In genomic region chr1:5708266-5708978, GRCh38 we compare ENCODE assay signal across 27 cellular contexts.
DNase-seq lines count a peak whose midpoint lies in the region; ATAC-seq and TF ChIP-seq lines count a peak whose summit lies in the region.
"Had no signal": no experiment of that assay in that cellular context is flagged by ENCODE, and none has a peak within 500 bp of the region (broad histone marks: within the 10 kb centered on the region; RNA-seq: fewer than 3 reads in every experiment).

No MANE protein-coding gene starts in this region.

- H3K4me1 ChIP-seq in BLaER1 treated with 17β-estradiol and CSF1 and Interleukin-3, amounts not matched to agents 10 nM and 100 nM: peaks cover 31 to 94% (median 80%) of the 10 kb centered on the region in 10 experiments
- H3K4me1 ChIP-seq in Peyer's patch (no peaks in the 10 kb centered on the region), lower lobe of right lung (no peaks in the 10 kb centered on the region), uterus (no peaks in the 10 kb centered on the region), OCI-LY7 (ENCODE audit: insufficient read depth, low read length, poor library complexity, severe bottlenecking) (no peaks in the 10 kb centered on the region)
- H3K4me1 ChIP-seq: A549, SJSA1 had no signal

- CTCF ChIA-PET in OCI-LY7 (lab: Charles Lee; ENCODE audit: unreplicated experiment): no interaction called here

- no peaks in the 10 kb centered on the region for H3K79me2 ChIP-seq in OCI-LY7 (ENCODE audit: insufficient read depth, low read depth, low read length)

- TF ChIP-seq POLR2A in Peyer's patch (IDR thresholded peaks at IDR 0.05) (no peak), uterus (IDR thresholded peaks at IDR 0.05) (no peak)

- no peaks in the 10 kb centered on the region for H3K9me2 ChIP-seq in OCI-LY7 (ENCODE audit: insufficient read depth, low read length)

- DNase-seq in Peyer's patch: peak in 2 of 3 donors; percentile 21 to 23
- peak; percentile 19 for DNase-seq in lower lobe of right lung
- peak; percentile 38 for DNase-seq in sciatic nerve (ENCODE audit: low spot score)
- DNase-seq in uterus: no peak
- DNase-seq in OCI-LY7 (ENCODE audit: low spot score): no peak
- DNase-seq: CD4-positive, CD25-positive, alpha-beta regulatory T cell; DMS153; DND-41; Kasumi-1; MV-4-11; NCI-H1105 treated with DMSO at 0.1 percent for 48 hours; NCI-H146; NCI-H1930; NCI-H2107; NCI-H446; NCI-H526; NCI-H82; NK-92 treated with Interleukin-12 subunit alpha and Interleukin-12 subunit beta, amount 100 ng/mL, for 24 hours; PC-9; Right ventricle myocardium superior; RPMI8226 had no signal

- no peak overlapping the region for H3K9ac ChIP-seq in BLaER1 treated with 17β-estradiol and CSF1 and Interleukin-3, amounts not matched to agents 10 nM and 100 nM

- H4K20me1 ChIP-seq in BLaER1 treated with 17β-estradiol and CSF1 and Interleukin-3, amounts not matched to agents 10 nM and 100 nM: no peaks in the 10 kb centered on the region
- H4K20me1 ChIP-seq in OCI-LY7 (ENCODE audit: insufficient read depth, low read length): no peaks in the 10 kb centered on the region

- no peak overlapping the region for H2AFZ ChIP-seq in OCI-LY7 (ENCODE audit: low read length)
- H2AFZ ChIP-seq: PC-9 had no signal

- ATAC-seq in lower lobe of right lung (no peak), sciatic nerve (no peak), esophagus mucosa (no peak)
- ATAC-seq: A549, HepG2, K562 had no signal

- H3K9me3 ChIP-seq in BLaER1 treated with 17β-estradiol and CSF1 and Interleukin-3, amounts not matched to agents 10 nM and 100 nM (replicated peaks in 1 of 11): peaks cover 0 to 19% (median 10%) of the 10 kb centered on the region in 11 experiments; a peak in 19 of 22 replicates
- H3K9me3 ChIP-seq in Peyer's patch (no peaks in the 10 kb centered on the region), lower lobe of right lung (no peaks in the 10 kb centered on the region), uterus (no peaks in the 10 kb centered on the region), OCI-LY7 (ENCODE audit: low read length) (no peaks in the 10 kb centered on the region)
- H3K9me3 ChIP-seq: A549, SJSA1 had no signal

- H3K27ac ChIP-seq in BLaER1 treated with 17β-estradiol and CSF1 and Interleukin-3, amounts not matched to agents 10 nM and 100 nM: peak overlapping the region in 2 of 11 experiments; percentile 38 to 63; a peak in 1 of 22 replicates
- H3K27ac ChIP-seq in Peyer's patch (no peak overlapping the region), lower lobe of right lung (no peak overlapping the region), uterus (no peak overlapping the region), OCI-LY7 (ENCODE audit: low read depth, low read length, poor library complexity, severe bottlenecking) (no peak overlapping the region)
- H3K27ac ChIP-seq: A549, PC-9, SJSA1 had no signal

- intact Hi-C loops in lower lobe of right lung (cut with DNase I) (no loop called here), sciatic nerve (cut with DNase I) (no loop called here), uterus (cut with DNase I; ENCODE audit: low total_unique reads) (no loop called here), OCI-LY7 (cut with micrococcal nuclease; ENCODE audit: unreplicated experiment) (no loop called here)

- peaks cover 0 to 5% (median 0%) of the 10 kb centered on the region in 11 experiments; a peak in 1 of 22 replicates for H3K36me3 ChIP-seq in BLaER1 treated with 17β-estradiol and CSF1 and Interleukin-3, amounts not matched to agents 10 nM and 100 nM
- no peaks in the 10 kb centered on the region for H3K36me3 ChIP-seq in Peyer's patch
- no peaks in the 10 kb centered on the region for H3K36me3 ChIP-seq in lower lobe of right lung
- no peaks in the 10 kb centered on the region for H3K36me3 ChIP-seq in uterus
- H3K36me3 ChIP-seq in OCI-LY7 (ENCODE audit: insufficient read depth, low read length): no peaks in the 10 kb centered on the region
- H3K36me3 ChIP-seq: SJSA1 had no signal

- H3K27me3 ChIP-seq in BLaER1 treated with 17β-estradiol and CSF1 and Interleukin-3, amounts not matched to agents 10 nM and 100 nM: no peaks in the 10 kb centered on the region
- no peaks in the 10 kb centered on the region for H3K27me3 ChIP-seq in Peyer's patch
- H3K27me3 ChIP-seq in lower lobe of right lung (ENCODE audit: low read depth): peaks cover 9% of the 10 kb centered on the region
- H3K27me3 ChIP-seq in uterus: no peaks in the 10 kb centered on the region
- H3K27me3 ChIP-seq: SJSA1 had no signal

- BruUV-seq in OCI-LY7 (replicated peaks; lab: Mats Ljungman, UMichigan): no TSS peak

- H3K4me2 ChIP-seq in BLaER1 treated with 17β-estradiol and CSF1 and Interleukin-3, amounts not matched to agents 10 nM and 100 nM: peak overlapping the region in 9 of 11 experiments; percentile 27 to 86 (median 74); a peak in 13 of 22 replicates
- no peak overlapping the region for H3K4me2 ChIP-seq in OCI-LY7 (ENCODE audit: low read length)
- H3K4me2 ChIP-seq: A549, PC-9 had no signal

- POLR2A ChIA-PET in OCI-LY7 (lab: Charles Lee): no interaction called here

- H3K4me3 ChIP-seq in BLaER1 treated with 17β-estradiol and CSF1 and Interleukin-3, amounts not matched to agents 10 nM and 100 nM: no peak overlapping the region
- H3K4me3 ChIP-seq in Peyer's patch (no peak overlapping the region), lower lobe of right lung (no peak overlapping the region), uterus (no peak overlapping the region), OCI-LY7 (ENCODE audit: low read depth, low read length, poor library complexity, severe bottlenecking) (no peak overlapping the region)
- H3K4me3 ChIP-seq: A549, K562, PC-9, SJSA1 had no signal

- TF ChIP-seq CTCF in Peyer's patch (IDR thresholded peaks at IDR 0.05) (no peak), lower lobe of right lung (IDR thresholded peaks at IDR 0.05) (no peak), uterus (IDR thresholded peaks at IDR 0.05) (no peak), OCI-LY7 (conservative IDR thresholded peaks at IDR 0.05; ENCODE audit: low read length) (no peak)

Comparison
In these comparisons a context has a peak if more than half of its experiments do, and no peak if none do; other contexts are left out.
1. DNase-seq: peak in Peyer's patch (2 of 3), lower lobe of right lung (single experiment) and sciatic nerve (single experiment); none in uterus (0 of 2) and OCI-LY7 (single experiment).